In genomic region chr5:94807985-94808384, GRCh38 we compare ENCODE assay signal across 16 cellular contexts.
"Had no signal": no experiment of that assay in that cellular context is flagged by ENCODE, and none has a peak within 500 bp of the region (broad histone marks: within the 10 kb centered on the region; RNA-seq: fewer than 3 reads in every experiment).

No MANE protein-coding gene starts in this region.

- DNase-seq: activated CD4-positive, alpha-beta T cell treated with anti-CD3 and anti-CD28 coated beads, Interleukin-2, amount 50 U/mL, for 4 hours; activated gamma-delta T cell treated with Interleukin-2 at 50 U/mL for 16 hours; activated T-cell treated with anti-CD3 and anti-CD28 coated beads for 4 hours; adrenal gland; effector CD8-positive, alpha-beta T cell; heart left ventricle; kidney; stimulated activated CD4-positive, alpha-beta T cell treated with anti-CD3 and anti-CD28 coated beads, Interleukin-12 subunit alpha, Interleukin-12 subunit beta, amount 100 ng/mL, for 4 hours; stimulated activated CD4-positive, alpha-beta T cell treated with anti-CD3 and anti-CD28 coated beads, Interleukin-1b, Interleukin-23, amount 100 ng/mL, for 48 hours; stimulated activated CD8-positive, alpha-beta memory T cell treated with anti-CD3 and anti-CD28 coated beads, Interleukin-4, amount 100 ng/mL, for 48 hours; stimulated activated naive CD4-positive, alpha-beta T cell; thyroid gland; WERI-Rb-1 had no signal

- ATAC-seq: esophagus mucosa, gastroesophageal sphincter, heart left ventricle, left lobe of liver had no signal
